ENCODE assay signal across 9 cellular contexts in genomic region chr13:80030491-80030890, GRCh38.
A peak's percentile ranks its signal among the peaks of the same experiment; 100 is the strongest.
DNase-seq lines count a peak whose midpoint lies in the region; ATAC-seq and TF ChIP-seq lines count a peak whose summit lies in the region.
"Had no signal": no experiment of that assay in that cellular context is flagged by ENCODE, and none has a peak within 500 bp of the region (broad histone marks: within the 10 kb centered on the region; RNA-seq: fewer than 3 reads in every experiment).

No MANE protein-coding gene starts in this region.

- no peaks in the 10 kb centered on the region for H3K36me3 ChIP-seq in right lobe of liver
- no peaks in the 10 kb centered on the region for H3K36me3 ChIP-seq in suprapubic skin

- H3K9me3 Mint-ChIP-seq in activated T-cell treated with anti-CD3 and anti-CD28 coated beads, Interleukin-2, amount 50 U/mL, for 24 hours = no peaks in the 10 kb centered on the region
- H3K9me3 Mint-ChIP-seq: activated naive CD8-positive, alpha-beta T cell treated with anti-CD3 and anti-CD28 coated beads, Interleukin-2, amount 10 ng/mL, durations not matched to agents 7 days and 5 days had no signal

- no peak for TF ChIP-seq EP300 in suprapubic skin (IDR thresholded peaks at IDR 0.05)

- H3K4me1 ChIP-seq in right lobe of liver (no peaks in the 10 kb centered on the region), suprapubic skin (no peaks in the 10 kb centered on the region)

- H3K36me3 Mint-ChIP-seq in activated T-cell treated with anti-CD3 and anti-CD28 coated beads, Interleukin-2, amount 50 U/mL, for 24 hours (ENCODE audit: low read depth) = no peaks in the 10 kb centered on the region
- H3K36me3 Mint-ChIP-seq: activated naive CD8-positive, alpha-beta T cell treated with anti-CD3 and anti-CD28 coated beads, Interleukin-2, amount 10 ng/mL, durations not matched to agents 7 days and 5 days had no signal

- intact Hi-C loops in right lobe of liver (cut with DNase I) = no loop called here

- H3K4me3 ChIP-seq in right lobe of liver = no peak overlapping the region
- H3K4me3 ChIP-seq in suprapubic skin = no peak overlapping the region

- H3K4me1 Mint-ChIP-seq in activated T-cell treated with anti-CD3 and anti-CD28 coated beads, Interleukin-2, amount 50 U/mL, for 24 hours (ENCODE audit: low read depth) = no peaks in the 10 kb centered on the region
- H3K4me1 Mint-ChIP-seq: activated naive CD8-positive, alpha-beta T cell treated with anti-CD3 and anti-CD28 coated beads, Interleukin-2, amount 10 ng/mL, durations not matched to agents 7 days and 5 days had no signal

- H3K4me3 Mint-ChIP-seq in activated T-cell treated with anti-CD3 and anti-CD28 coated beads, Interleukin-2, amount 50 U/mL, for 24 hours = no peak overlapping the region
- H3K4me3 Mint-ChIP-seq: activated naive CD8-positive, alpha-beta T cell treated with anti-CD3 and anti-CD28 coated beads, Interleukin-2, amount 10 ng/mL, durations not matched to agents 7 days and 5 days had no signal

- TF ChIP-seq POLR2A in right lobe of liver (IDR thresholded peaks at IDR 0.05) = no peak
- TF ChIP-seq POLR2A in suprapubic skin (IDR thresholded peaks at IDR 0.05) = no peak

- H3K27me3 Mint-ChIP-seq in activated T-cell treated with anti-CD3 and anti-CD28 coated beads, Interleukin-2, amount 50 U/mL, for 24 hours = no peaks in the 10 kb centered on the region
- H3K27me3 Mint-ChIP-seq: activated naive CD8-positive, alpha-beta T cell treated with anti-CD3 and anti-CD28 coated beads, Interleukin-2, amount 10 ng/mL, durations not matched to agents 7 days and 5 days had no signal

- WGBS in right lobe of liver (ENCODE audit: insufficient coverage, low coverage, low lambda C conversion rate, missing lambda C conversion rate) = 12% methylated on average over 3 of the region's 3 CpGs
- 46% methylated on average over 3 of the region's 3 CpGs for WGBS in suprapubic skin

- H3K27ac ChIP-seq in right lobe of liver (peak overlapping the region in 2 of 3 donors; percentile 63 to 65), suprapubic skin (no peak overlapping the region)

- no peak overlapping the region for H3K27ac Mint-ChIP-seq in activated T-cell treated with anti-CD3 and anti-CD28 coated beads, Interleukin-2, amount 50 U/mL, for 24 hours
- H3K27ac Mint-ChIP-seq: activated naive CD8-positive, alpha-beta T cell treated with anti-CD3 and anti-CD28 coated beads, Interleukin-2, amount 10 ng/mL, durations not matched to agents 7 days and 5 days had no signal

- ATAC-seq in HG03060 (IDR thresholded peaks at IDR 0.05; ENCODE audit: low read depth, unreplicated experiment) = peak; percentile 61
- ATAC-seq in right lobe of liver = peak; percentile 99 to 100 (median 100)

- DNase-seq in DMS 273 treated with DMSO at 0.1 percent for 48 hours (lab: John Stamatoyannopoulos, UW) (peak; percentile 13), UCSD-AML1 (lab: John Stamatoyannopoulos, UW; ENCODE audit: unreplicated experiment) (peak; percentile 56), right lobe of liver (peak; percentile 64 to 88 (median 73)), inferior parietal cortex (ENCODE audit: extremely low spot score) (no peak), suprapubic skin (ENCODE audit: low spot score in 2 of 2) (no peak), NCI-H1930 (lab: John Stamatoyannopoulos, UW) (no peak)
- DNase-seq in activated T-cell treated with anti-CD3 and anti-CD28 coated beads, Interleukin-2, amount 50 U/mL, for 24 hours = no peak
- DNase-seq: activated naive CD8-positive, alpha-beta T cell treated with anti-CD3 and anti-CD28 coated beads, Interleukin-2, amount 10 ng/mL, durations not matched to agents 7 days and 5 days had no signal

- H3K9me3 ChIP-seq in right lobe of liver = no peaks in the 10 kb centered on the region
- no peaks in the 10 kb centered on the region for H3K9me3 ChIP-seq in suprapubic skin

- TF ChIP-seq CTCF in right lobe of liver (IDR thresholded peaks at IDR 0.05) = peak; percentile 52 to 84 (median 70)
- no peak for TF ChIP-seq CTCF in suprapubic skin (IDR thresholded peaks at IDR 0.05)

- H3K27me3 ChIP-seq in right lobe of liver (no peaks in the 10 kb centered on the region), suprapubic skin (no peaks in the 10 kb centered on the region)

Comparison
In these comparisons a context has a peak if more than half of its experiments do, and no peak if none do; other contexts are left out.
1. DNase-seq: peak in DMS 273 treated with DMSO at 0.1 percent for 48 hours (single experiment), UCSD-AML1 (single experiment) and right lobe of liver (3 of 3); none in inferior parietal cortex (single experiment), activated T-cell treated with anti-CD3 and anti-CD28 coated beads, Interleukin-2, amount 50 U/mL, for 24 hours (single experiment), suprapubic skin (0 of 2) and NCI-H1930 (0 of 2).
2. CTCF ChIP-seq: peak in right lobe of liver (4 of 4); none in suprapubic skin (0 of 2).